In genomic region chr2:189146553-189146952, GRCh38 we compare ENCODE assay signal across 21 cellular contexts. TPM values are rescaled to one million over a fixed set of nuclear protein-coding genes. Genes with fewer than 3 reads are reported as not detected.
A peak's percentile ranks its signal among the peaks of the same experiment; 100 is the strongest.
DNase-seq lines count a peak whose midpoint lies in the region; TF ChIP-seq lines count a peak whose summit lies in the region.
"Had no signal": no experiment of that assay in that cellular context is flagged by ENCODE, and none has a peak within 500 bp of the region (broad histone marks: within the 10 kb centered on the region; RNA-seq: fewer than 3 reads in every experiment).

No MANE protein-coding gene starts in this region.

- H3K27ac ChIP-seq in SK-N-SH (ENCODE audit: low read depth in 2 of 2, low read length in 1 of 2) (peak overlapping the region; percentile 71 to 94), suprapubic skin (peak overlapping the region; percentile 10), Peyer's patch (no peak overlapping the region)
- H3K27ac ChIP-seq: SJSA1 had no signal

- no peak overlapping the region for H3K9ac ChIP-seq in SK-N-SH

- H3K4me2 ChIP-seq in SK-N-SH: no peak overlapping the region

- H2AFZ ChIP-seq in SK-N-SH (ENCODE audit: low read depth): peak overlapping the region; percentile 33; the same call in 1 of the 2 replicates

- no peak overlapping the region for H3K4me3 ChIP-seq in SK-N-SH (ENCODE audit: low read depth in 2 of 2, low read length in 1 of 2)
- no peak overlapping the region for H3K4me3 ChIP-seq in suprapubic skin
- H3K4me3 ChIP-seq in Peyer's patch: no peak overlapping the region
- H3K4me3 ChIP-seq: SJSA1 had no signal

- H3K9me2 ChIP-seq in SK-N-SH: no peaks in the 10 kb centered on the region

- CTCF ChIA-PET in SK-N-SH (lab: Yijun Ruan, JAX): no interaction called here

- peak; percentile 67 for DNase-seq in EH (ENCODE audit: low read depth)
- no peak for DNase-seq in SK-N-SH
- DNase-seq in fibroblast of peridontal ligament (ENCODE audit: extremely low read depth): peak; percentile 52
- no peak for DNase-seq in suprapubic skin (ENCODE audit: low spot score in 2 of 2)
- DNase-seq in ACHN: no peak
- no peak for DNase-seq in Peyer's patch
- DNase-seq in NCI-H2107 treated with DMSO at 0.1 percent for 48 hours (lab: John Stamatoyannopoulos, UW; ENCODE audit: unreplicated experiment): no peak
- DNase-seq in kidney tubule cell (ENCODE audit: low spot score): no peak
- DNase-seq: DMS79 treated with DMSO at 0.1 percent for 48 hours, GOT3, HCEC 1CT, MV-4-11, NCI-H1105 treated with DMSO at 0.1 percent for 48 hours, NCI-H2029 treated with DMSO at 0.1 percent for 48 hours, NCI-H2171, NCI-H524 treated with DMSO at 0.1 percent for 48 hours, NCI-H82, SW 1271 had no signal

- peaks cover 19% of the 10 kb centered on the region for H3F3A ChIP-seq in SK-N-SH (replicated peaks; ENCODE audit: insufficient read depth)

- WGBS in SK-N-SH (ENCODE audit: low lambda C conversion rate): 13% methylated on average over 2 of the region's 2 CpGs
- WGBS in suprapubic skin: 32% methylated on average over 2 of the region's 2 CpGs

- no peaks in the 10 kb centered on the region; the same call in 1 of the 2 replicates for H3K79me2 ChIP-seq in SK-N-SH (ENCODE audit: insufficient read depth)

- POLR2A ChIA-PET in SK-N-SH (lab: Yijun Ruan, JAX): no interaction called here

- H3K27me3 ChIP-seq in SK-N-SH (ENCODE audit: insufficient read depth) (no peaks in the 10 kb centered on the region), suprapubic skin (no peaks in the 10 kb centered on the region), Peyer's patch (no peaks in the 10 kb centered on the region)
- H3K27me3 ChIP-seq: SJSA1 had no signal

- H3K9me3 ChIP-seq in SK-N-SH: no peaks in the 10 kb centered on the region
- H3K9me3 ChIP-seq in suprapubic skin: no peaks in the 10 kb centered on the region
- H3K9me3 ChIP-seq in Peyer's patch: no peaks in the 10 kb centered on the region
- H3K9me3 ChIP-seq: SJSA1 had no signal

- TF ChIP-seq POLR2A in suprapubic skin (IDR thresholded peaks at IDR 0.05) (no peak), Peyer's patch (IDR thresholded peaks at IDR 0.05) (no peak)

- TF ChIP-seq RAD21 in SK-N-SH (IDR thresholded peaks at IDR 0.05; ENCODE audit: low read length): no peak

- peaks cover 0 to 59% of the 10 kb centered on the region in 2 experiments; a peak in 2 of 4 replicates for H3K4me1 ChIP-seq in SK-N-SH (ENCODE audit: control insufficient read depth in 1 of 2, insufficient read depth in 2 of 2, low read depth in 1 of 2, low read length in 1 of 2)
- H3K4me1 ChIP-seq in suprapubic skin: peaks cover 6% of the 10 kb centered on the region
- no peaks in the 10 kb centered on the region for H3K4me1 ChIP-seq in Peyer's patch

- in situ Hi-C loops in ACHN (cut with HindIII; ENCODE audit: low pct_ligation_motif_present, low pct_unique_long_range_greater_than_20kb, low sequenced_read_pairs): no loop called here

- no peaks in the 10 kb centered on the region for H4K20me1 ChIP-seq in SK-N-SH (ENCODE audit: insufficient read depth)

- H3K36me3 ChIP-seq in SK-N-SH (replicated peaks in 1 of 2; ENCODE audit: control insufficient read depth in 1 of 2, insufficient read depth in 2 of 2, low read length in 1 of 2): no peaks in the 10 kb centered on the region
- H3K36me3 ChIP-seq in suprapubic skin: no peaks in the 10 kb centered on the region
- no peaks in the 10 kb centered on the region for H3K36me3 ChIP-seq in Peyer's patch

- no peak for TF ChIP-seq CTCF in SK-N-SH (IDR thresholded peaks at IDR 0.05)
- no peak for TF ChIP-seq CTCF in suprapubic skin (IDR thresholded peaks at IDR 0.05)
- TF ChIP-seq CTCF in Peyer's patch (IDR thresholded peaks at IDR 0.05): no peak

- TF ChIP-seq EP300 in SK-N-SH (IDR thresholded peaks at IDR 0.05; ENCODE audit: borderline replicate concordance in 1 of 2, low read depth in 1 of 2, low read length in 1 of 2) (peak in 1 of 2 experiments; percentile 6; a peak in 1 of 4 replicates), suprapubic skin (IDR thresholded peaks at IDR 0.05) (no peak)

TF ChIP-seq in SK-N-SH, 30 proteins besides CTCF, POLR2A, EP300 and RAD21:
- TF ChIP-seq JUND (IDR thresholded peaks at IDR 0.05) (0 out of 2 replicates have a peak, but pooled peaks have one; percentile 4), GABPA (IDR thresholded peaks at IDR 0.05; ENCODE audit: low read depth) (no peak), FOXJ3 (CRISPR knock-in tag; IDR thresholded peaks at IDR 0.05) (no peak), FOSL2 (IDR thresholded peaks at IDR 0.05; ENCODE audit: borderline replicate concordance, low read depth) (no peak), EZH2phosphoT487 (IDR thresholded peaks at IDR 0.05; ENCODE audit: borderline replicate concordance, low read depth) (no peak), TCF12 (IDR thresholded peaks at IDR 0.05) (peak; percentile 49; the same call in 1 of the 2 replicates), USF1 (IDR thresholded peaks at IDR 0.05; ENCODE audit: borderline replicate concordance, low read depth) (no peak), ELF1 (IDR thresholded peaks at IDR 0.05) (no peak), POLR2AphosphoS5 (IDR thresholded peaks at IDR 0.05; ENCODE audit: low read depth, low read length) (no peak), MXI1 (IDR thresholded peaks at IDR 0.05; ENCODE audit: low read depth, low read length) (no peak), MEF2A (IDR thresholded peaks at IDR 0.05; ENCODE audit: borderline replicate concordance, low read depth) (no peak), RCOR1 (IDR thresholded peaks at IDR 0.05; ENCODE audit: low read length) (no peak), RFX5 (IDR thresholded peaks at IDR 0.05; ENCODE audit: low read length) (no peak), RXRA (IDR thresholded peaks at IDR 0.05; ENCODE audit: borderline replicate concordance, low read depth) (no peak), YY1 (IDR thresholded peaks at IDR 0.05; ENCODE audit: low read depth) (no peak), TAF1 (IDR thresholded peaks at IDR 0.05; ENCODE audit: borderline replicate concordance, low read depth, low read length) (no peak), GATA2 (CRISPR knock-in tag; IDR thresholded peaks at IDR 0.05) (no peak), CHD2 (IDR thresholded peaks at IDR 0.05; ENCODE audit: low read length, partially characterized antibody) (no peak), SIN3A (IDR thresholded peaks at IDR 0.05; ENCODE audit: borderline replicate concordance, low read depth, low read length) (no peak), NFIC (IDR thresholded peaks at IDR 0.05; ENCODE audit: borderline replicate concordance) (no peak), TEAD4 (IDR thresholded peaks at IDR 0.05; ENCODE audit: borderline replicate concordance, insufficient read depth) (no peak), FOXM1 (IDR thresholded peaks at IDR 0.05; ENCODE audit: low read depth) (no peak)
- TF ChIP-seq, protein P1, sequence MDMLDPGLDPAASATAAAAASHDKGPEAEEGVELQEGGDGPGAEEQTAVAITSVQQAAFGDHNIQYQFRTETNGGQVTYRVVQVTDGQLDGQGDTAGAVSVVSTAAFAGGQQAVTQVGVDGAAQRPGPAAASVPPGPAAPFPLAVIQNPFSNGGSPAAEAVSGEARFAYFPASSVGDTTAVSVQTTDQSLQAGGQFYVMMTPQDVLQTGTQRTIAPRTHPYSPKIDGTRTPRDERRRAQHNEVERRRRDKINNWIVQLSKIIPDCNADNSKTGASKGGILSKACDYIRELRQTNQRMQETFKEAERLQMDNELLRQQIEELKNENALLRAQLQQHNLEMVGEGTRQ (IDR thresholded peaks at IDR 0.05; ENCODE audit: borderline replicate concordance, low read depth, low read length): no peak
- TF ChIP-seq, protein P2, sequence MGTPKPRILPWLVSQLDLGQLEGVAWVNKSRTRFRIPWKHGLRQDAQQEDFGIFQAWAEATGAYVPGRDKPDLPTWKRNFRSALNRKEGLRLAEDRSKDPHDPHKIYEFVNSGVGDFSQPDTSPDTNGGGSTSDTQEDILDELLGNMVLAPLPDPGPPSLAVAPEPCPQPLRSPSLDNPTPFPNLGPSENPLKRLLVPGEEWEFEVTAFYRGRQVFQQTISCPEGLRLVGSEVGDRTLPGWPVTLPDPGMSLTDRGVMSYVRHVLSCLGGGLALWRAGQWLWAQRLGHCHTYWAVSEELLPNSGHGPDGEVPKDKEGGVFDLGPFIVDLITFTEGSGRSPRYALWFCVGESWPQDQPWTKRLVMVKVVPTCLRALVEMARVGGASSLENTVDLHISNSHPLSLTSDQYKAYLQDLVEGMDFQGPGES (IDR thresholded peaks at IDR 0.05; ENCODE audit: low read depth, low read length): no peak
- TF ChIP-seq, protein P3, sequence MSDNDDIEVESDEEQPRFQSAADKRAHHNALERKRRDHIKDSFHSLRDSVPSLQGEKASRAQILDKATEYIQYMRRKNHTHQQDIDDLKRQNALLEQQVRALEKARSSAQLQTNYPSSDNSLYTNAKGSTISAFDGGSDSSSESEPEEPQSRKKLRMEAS (IDR thresholded peaks at IDR 0.05; ENCODE audit: low read depth): no peak
- TF ChIP-seq, protein P4, sequence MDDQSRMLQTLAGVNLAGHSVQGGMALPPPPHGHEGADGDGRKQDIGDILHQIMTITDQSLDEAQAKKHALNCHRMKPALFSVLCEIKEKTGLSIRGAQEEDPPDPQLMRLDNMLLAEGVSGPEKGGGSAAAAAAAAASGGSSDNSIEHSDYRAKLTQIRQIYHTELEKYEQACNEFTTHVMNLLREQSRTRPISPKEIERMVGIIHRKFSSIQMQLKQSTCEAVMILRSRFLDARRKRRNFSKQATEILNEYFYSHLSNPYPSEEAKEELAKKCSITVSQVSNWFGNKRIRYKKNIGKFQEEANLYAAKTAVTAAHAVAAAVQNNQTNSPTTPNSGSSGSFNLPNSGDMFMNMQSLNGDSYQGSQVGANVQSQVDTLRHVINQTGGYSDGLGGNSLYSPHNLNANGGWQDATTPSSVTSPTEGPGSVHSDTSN (IDR thresholded peaks at IDR 0.05): 0 out of 2 replicates have a peak, but pooled peaks have one; percentile 3

RNA-seq across cellular contexts. Expression of gene COL5A2, which starts 33.0 kb away (rescaled TPM):
- polyA plus RNA-seq in SK-N-SH (2012; rRNA removed): 18.7 and 20.4 TPM in 2 replicates
- 14.9 and 20.2 TPM in 2 replicates for polyA plus RNA-seq in SK-N-SH (2012; cell fraction: cytosol; rRNA removed)
- polyA plus RNA-seq in SK-N-SH (2012; cell fraction: nucleus; rRNA removed): 18.2 and 26.5 TPM in 2 replicates
- total RNA-seq in suprapubic skin (10 to 100 TPM; 14.1 to 17.6 (median 16.3) TPM), Peyer's patch (10 to 100 TPM; 10.2 to 53.6 (median 12.2) TPM)
- polyA plus RNA-seq: CD14-positive monocyte, IgD-negative memory B cell had no signal

Comparison
In these comparisons a context has a peak if more than half of its experiments do, and no peak if none do; other contexts are left out.
1. DNase-seq: peak in EH (single experiment) and fibroblast of peridontal ligament (single experiment); none in SK-N-SH (single experiment), suprapubic skin (0 of 2), ACHN (single experiment), Peyer's patch (0 of 3), NCI-H2107 treated with DMSO at 0.1 percent for 48 hours (single experiment) and kidney tubule cell (single experiment).
2. H3K27ac ChIP-seq: peak in SK-N-SH (2 of 2) and suprapubic skin (single experiment); none in Peyer's patch (0 of 4).